ENCODE assay signal across 33 cellular contexts in genomic region chr9:12162101-12162500, GRCh38.
"Had no signal": no experiment of that assay in that cellular context is flagged by ENCODE, and none has a peak within 500 bp of the region (broad histone marks: within the 10 kb centered on the region; RNA-seq: fewer than 3 reads in every experiment).

No MANE protein-coding gene starts in this region.

- H3K36me3 Mint-ChIP-seq: activated naive CD8-positive, alpha-beta T cell treated with anti-CD3 and anti-CD28 coated beads for 36 hours had no signal

- H3K9ac ChIP-seq: KMS-11, SK-N-SH had no signal

- H3K4me3 Mint-ChIP-seq: activated CD4-positive, alpha-beta T cell treated with anti-CD3 and anti-CD28 coated beads, Interleukin-2, amount 10 ng/mL, durations not matched to agents 24 days and 14 days; activated CD8-positive, alpha-beta T cell treated with anti-CD3 and anti-CD28 coated beads for 36 hours; activated naive CD8-positive, alpha-beta T cell treated with anti-CD3 and anti-CD28 coated beads for 36 hours; activated T-cell treated with anti-CD3 and anti-CD28 coated beads, Interleukin-2, amount 50 U/mL, for 72 hours; activated T-helper 17 cell treated with anti-CD3 and anti-CD28 coated beads, Interleukin-2, amount 50 U/mL, for 72 hours; T-helper 1 cell treated with Interleukin-12 subunit alpha and Interleukin-12 subunit beta and Interleukin-4 antibody, amounts not matched to agents 30 μg/mL and 1 μg/mL, for 36 hours; T-helper 2 cell treated with Interferon-gamma antibody and Interleukin-4, amounts not matched to agents 5 μg/mL and 100 μg/mL, for 36 hours had no signal

- H3K27me3 Mint-ChIP-seq: activated CD4-positive, alpha-beta T cell treated with anti-CD3 and anti-CD28 coated beads, Interleukin-2, amount 10 ng/mL, durations not matched to agents 24 days and 14 days; activated CD8-positive, alpha-beta T cell treated with anti-CD3 and anti-CD28 coated beads for 36 hours; activated naive CD8-positive, alpha-beta T cell treated with anti-CD3 and anti-CD28 coated beads for 36 hours; activated T-helper 17 cell treated with anti-CD3 and anti-CD28 coated beads, Interleukin-2, amount 50 U/mL, for 72 hours had no signal

- H3K27ac ChIP-seq: cardiac muscle cell, KMS-11, Peyer's patch, SJSA1 had no signal

- ATAC-seq: activated CD8-positive, alpha-beta T cell treated with anti-CD3 and anti-CD28 coated beads for 36 hours; activated T-cell treated with anti-CD3 and anti-CD28 coated beads, Interleukin-2, amount 50 U/mL, for 72 hours; activated T-helper 17 cell treated with anti-CD3 and anti-CD28 coated beads, Interleukin-2, amount 50 U/mL, for 72 hours; PC-3 had no signal

- DNase-seq: activated CD4-positive, alpha-beta T cell treated with anti-CD3 and anti-CD28 coated beads, Interleukin-2, amount 10 ng/mL, durations not matched to agents 24 days and 14 days; activated CD4-positive, alpha-beta T cell treated with anti-CD3 and anti-CD28 coated beads, Interleukin-2, amount 50 U/mL, for 4 hours; activated CD8-positive, alpha-beta T cell treated with anti-CD3 and anti-CD28 coated beads for 36 hours; activated effector memory CD4-positive, alpha-beta T cell treated with anti-CD3 and anti-CD28 coated beads, Interleukin-2, amount 50 U/mL, for 16 hours; activated naive CD4-positive, alpha-beta T cell; activated naive CD4-positive, alpha-beta T cell treated with anti-CD3 and anti-CD28 coated beads, Interleukin-2, amount 50 U/mL, for 16 hours; activated naive CD8-positive, alpha-beta T cell treated with anti-CD3 and anti-CD28 coated beads for 36 hours; activated T-cell treated with anti-CD3 and anti-CD28 coated beads, Interleukin-2, amount 50 U/mL, for 1 hour; activated T-cell treated with anti-CD3 and anti-CD28 coated beads, Interleukin-2, amount 50 U/mL, for 72 hours; amniotic stem cell; aorta; NCI-H1092 treated with DMSO at 0.1 percent for 48 hours; NCI-H1417; NCI-H146; NCI-H187; NCI-H2029 treated with DMSO at 0.1 percent for 48 hours; NCI-H2107; NCI-H226; NCI-H446 treated with DMSO at 0.1 percent for 48 hours; NCI-H524; NCI-H69; NK-92 treated with Interleukin-12 subunit alpha and Interleukin-12 subunit beta, amount 100 ng/mL, for 24 hours; PC-3; Peyer's patch; RPMI8226; SHP77 treated with DMSO at 0.1 percent for 48 hours; SK-N-SH had no signal

- H3K4me1 ChIP-seq: Peyer's patch, SJSA1 had no signal

- H3K4me2 ChIP-seq: KMS-11, SK-N-SH had no signal

- H3K27ac Mint-ChIP-seq: activated CD4-positive, alpha-beta T cell treated with anti-CD3 and anti-CD28 coated beads, Interleukin-2, amount 10 ng/mL, durations not matched to agents 24 days and 14 days; activated CD8-positive, alpha-beta T cell treated with anti-CD3 and anti-CD28 coated beads for 36 hours; activated naive CD8-positive, alpha-beta T cell treated with anti-CD3 and anti-CD28 coated beads for 36 hours; activated T-cell treated with anti-CD3 and anti-CD28 coated beads, Interleukin-2, amount 50 U/mL, for 72 hours; activated T-helper 17 cell treated with anti-CD3 and anti-CD28 coated beads, Interleukin-2, amount 50 U/mL, for 72 hours; T-helper 1 cell treated with Interleukin-12 subunit alpha and Interleukin-12 subunit beta and Interleukin-4 antibody, amounts not matched to agents 30 μg/mL and 1 μg/mL, for 36 hours; T-helper 2 cell treated with Interferon-gamma antibody and Interleukin-4, amounts not matched to agents 5 μg/mL and 100 μg/mL, for 36 hours had no signal

- H3K27me3 ChIP-seq: cardiac muscle cell, Peyer's patch, SJSA1 had no signal

- H3K4me1 Mint-ChIP-seq: activated CD4-positive, alpha-beta T cell treated with anti-CD3 and anti-CD28 coated beads, Interleukin-2, amount 10 ng/mL, durations not matched to agents 24 days and 14 days; activated naive CD8-positive, alpha-beta T cell treated with anti-CD3 and anti-CD28 coated beads for 36 hours; activated T-helper 17 cell treated with anti-CD3 and anti-CD28 coated beads, Interleukin-2, amount 50 U/mL, for 72 hours had no signal

- H3K9me3 ChIP-seq: Peyer's patch, SJSA1, SK-N-SH had no signal
